In the genomic region with DNA sequence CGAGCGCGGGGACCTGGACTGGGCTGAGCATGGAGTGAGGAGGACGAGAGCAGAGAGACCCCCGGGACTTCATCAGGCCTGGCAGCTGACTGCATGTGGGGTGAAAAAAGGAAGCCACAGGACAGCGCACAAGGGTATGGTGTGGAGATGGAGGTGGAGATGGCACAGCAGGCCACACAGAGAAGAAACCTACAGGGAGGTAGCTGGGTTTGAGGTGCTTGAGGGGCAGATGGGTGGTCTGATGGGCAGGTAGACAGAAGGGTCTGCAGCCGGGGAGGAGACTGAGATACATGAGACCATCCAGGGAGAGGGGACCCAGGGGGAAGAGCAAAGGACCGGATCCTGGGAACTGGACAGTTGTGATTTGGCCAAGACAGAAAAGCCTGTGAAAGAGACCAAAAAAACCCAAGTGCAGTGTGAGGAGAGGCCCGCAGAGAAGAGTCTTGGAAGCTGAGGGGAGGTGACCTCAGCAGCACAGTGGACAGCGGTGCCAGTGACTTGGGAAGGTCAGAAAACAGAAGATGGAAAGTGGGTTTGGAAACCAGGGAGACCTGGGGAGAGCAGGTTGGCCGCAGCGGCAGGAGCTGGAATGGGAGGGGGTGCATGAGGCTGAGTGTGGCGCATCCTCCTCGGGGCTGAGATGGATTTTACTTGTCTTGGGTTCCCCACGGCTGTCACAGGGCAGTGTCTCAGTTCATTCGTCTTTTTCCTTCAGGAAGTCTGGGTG, we compare ENCODE assay signal across 11 cellular contexts. TPM values are rescaled to one million over a fixed set of nuclear protein-coding genes. Genes with fewer than 3 reads are reported as not detected.
A peak's percentile ranks its signal among the peaks of the same experiment; 100 is the strongest.
DNase-seq lines count a peak whose midpoint lies in the region; ATAC-seq and TF ChIP-seq lines count a peak whose summit lies in the region.
"Had no signal": no experiment of that assay in that cellular context is flagged by ENCODE, and none has a peak within 500 bp of the region (broad histone marks: within the 10 kb centered on the region; RNA-seq: fewer than 3 reads in every experiment).

No MANE protein-coding gene starts in this region.

- H3K27me3 ChIP-seq in SK-N-SH (ENCODE audit: insufficient read depth) (peaks cover 79% of the 10 kb centered on the region), duodenal mucosa (ENCODE audit: control insufficient read depth in 1 of 2, insufficient read depth in 2 of 2, low read length in 2 of 2) (peaks cover 0 to 4% of the 10 kb centered on the region in 2 donors), mucosa of rectum (ENCODE audit: control insufficient read depth in 2 of 2, insufficient read depth in 2 of 2, low read length in 2 of 2) (peaks cover 0 to 18% of the 10 kb centered on the region in 2 donors), thyroid gland (no peaks in the 10 kb centered on the region)

- H3K4me1 ChIP-seq in SK-N-SH (ENCODE audit: control insufficient read depth in 1 of 2, insufficient read depth in 2 of 2, low read depth in 1 of 2, low read length in 1 of 2), result no peaks in the 10 kb centered on the region; a peak in 1 of 4 replicates
- H3K4me1 ChIP-seq in duodenal mucosa (ENCODE audit: control insufficient read depth in 1 of 2, insufficient read depth in 2 of 2, low read length in 2 of 2), result peaks cover 0 to 4% of the 10 kb centered on the region in 2 donors
- H3K4me1 ChIP-seq in mucosa of rectum (ENCODE audit: control insufficient read depth in 2 of 2, insufficient read depth in 2 of 2, low read length in 2 of 2), result peaks cover 0 to 5% of the 10 kb centered on the region in 2 donors
- peaks cover 4 to 18% of the 10 kb centered on the region in 2 donors for H3K4me1 ChIP-seq in thyroid gland

- no peak overlapping the region for H2AFZ ChIP-seq in SK-N-SH (ENCODE audit: low read depth)

- no peaks in the 10 kb centered on the region for H3K79me2 ChIP-seq in SK-N-SH (ENCODE audit: insufficient read depth)

- no peaks in the 10 kb centered on the region for H4K20me1 ChIP-seq in SK-N-SH (ENCODE audit: insufficient read depth)

- H3K9me3 ChIP-seq in SK-N-SH (no peaks in the 10 kb centered on the region), duodenal mucosa (ENCODE audit: control insufficient read depth in 1 of 2, low read length in 2 of 2) (no peaks in the 10 kb centered on the region), mucosa of rectum (ENCODE audit: control insufficient read depth in 2 of 2, low read length in 2 of 2) (no peaks in the 10 kb centered on the region), thyroid gland (no peaks in the 10 kb centered on the region)

- H3K4me3 ChIP-seq in SK-N-SH (ENCODE audit: low read depth in 2 of 2, low read length in 1 of 2) (no peak overlapping the region), duodenal mucosa (ENCODE audit: low read depth in 1 of 2, low read length in 2 of 2) (peak overlapping the region; percentile 38 to 40), mucosa of rectum (ENCODE audit: low read length in 2 of 2) (peak overlapping the region; percentile 47 to 58), thyroid gland (replicated peaks in 1 of 3) (peak overlapping the region in 1 of 3 donors; percentile 32)

- no peaks in the 10 kb centered on the region for H3F3A ChIP-seq in SK-N-SH (replicated peaks; ENCODE audit: insufficient read depth)

- no peak for TF ChIP-seq EP300 in SK-N-SH (IDR thresholded peaks at IDR 0.05; ENCODE audit: borderline replicate concordance in 1 of 2, low read depth in 1 of 2, low read length in 1 of 2)

- no peak for TF ChIP-seq RAD21 in SK-N-SH (IDR thresholded peaks at IDR 0.05; ENCODE audit: low read length)

- H3K4me2 ChIP-seq in SK-N-SH, result peak overlapping the region; percentile 60; the same call in 1 of the 2 replicates

- H3K9me2 ChIP-seq in SK-N-SH, result no peaks in the 10 kb centered on the region

- H3K9ac ChIP-seq in SK-N-SH, result no peak overlapping the region
- H3K9ac ChIP-seq in duodenal mucosa (ENCODE audit: low read depth in 1 of 2, low read length in 2 of 2), result no peak overlapping the region
- H3K9ac ChIP-seq in mucosa of rectum (ENCODE audit: low read depth in 1 of 2, low read length in 2 of 2), result peak overlapping the region; percentile 34 to 61

- TF ChIP-seq CTCF in SK-N-SH (IDR thresholded peaks at IDR 0.05), result no peak
- no peak for TF ChIP-seq CTCF in thyroid gland (IDR thresholded peaks at IDR 0.05)

- intact Hi-C loops in thyroid gland (cut with DNase I), result no loop called here

- no peak overlapping the region for H3K27ac ChIP-seq in SK-N-SH (ENCODE audit: low read depth in 2 of 2, low read length in 1 of 2)
- peak overlapping the region; percentile 56 for H3K27ac ChIP-seq in duodenal mucosa (ENCODE audit: low read depth, low read length)
- peak overlapping the region; percentile 52 to 76 for H3K27ac ChIP-seq in mucosa of rectum (ENCODE audit: low read depth in 2 of 2, low read length in 2 of 2)
- peak overlapping the region; percentile 55 to 89 (median 85) for H3K27ac ChIP-seq in thyroid gland
- H3K27ac ChIP-seq: 22Rv1 had no signal

- no peaks in the 10 kb centered on the region for H3K36me3 ChIP-seq in SK-N-SH (replicated peaks in 1 of 2; ENCODE audit: control insufficient read depth in 1 of 2, insufficient read depth in 2 of 2, low read length in 1 of 2)
- H3K36me3 ChIP-seq in duodenal mucosa (ENCODE audit: control insufficient read depth in 1 of 2, insufficient read depth in 2 of 2, low read length in 2 of 2), result peaks cover 0 to 9% of the 10 kb centered on the region in 2 donors
- peaks cover 0 to 3% of the 10 kb centered on the region in 2 donors for H3K36me3 ChIP-seq in mucosa of rectum (ENCODE audit: control insufficient read depth in 2 of 2, insufficient read depth in 2 of 2, low read length in 2 of 2)
- peaks cover 0 to 5% of the 10 kb centered on the region in 2 donors for H3K36me3 ChIP-seq in thyroid gland

- DNase-seq in SK-N-SH, result no peak
- DNase-seq in thyroid gland, result no peak
- no peak for DNase-seq in NK-92 treated with Interleukin-12 subunit alpha and Interleukin-12 subunit beta, amount 100 ng/mL, for 24 hours (lab: John Stamatoyannopoulos, UW)
- no peak for DNase-seq in NCI-H1694 treated with DMSO at 0.1 percent for 48 hours (lab: John Stamatoyannopoulos, UW)
- DNase-seq: activated CD4-positive, alpha-beta memory T cell treated with anti-CD3 and anti-CD28 coated beads, Interleukin-2, amount 10 ng/mL, durations not matched to agents 7 days and 5 days; NCI-H510A had no signal

- no peak for TF ChIP-seq POLR2A in thyroid gland (IDR thresholded peaks at IDR 0.05)

- POLR2A ChIA-PET in SK-N-SH (lab: Yijun Ruan, JAX), result no interaction called here

- WGBS in SK-N-SH (ENCODE audit: low lambda C conversion rate), result 31% methylated on average over 16 of the region's 16 CpGs
- WGBS in thyroid gland, 2 donors, result 72 to 79% methylated on average over 16 of the region's 16 CpGs

- CTCF ChIA-PET in SK-N-SH (lab: Yijun Ruan, JAX), result interaction anchor here (0.7 to 2.3 kb wide), 5 partner anchors 39 to 380 kb away, joined by 3 to 7 read pairs (median 3); no protein-coding TSS in a partner anchor

- ATAC-seq in SK-N-SH treated with all-trans-retinoic acid at 6 μM for 48 hours (no peak; the same call in 2 of the 3 replicates), GM21381 (IDR thresholded peaks at IDR 0.05; ENCODE audit: unreplicated experiment) (no peak)

TF ChIP-seq in SK-N-SH, 30 proteins besides CTCF, POLR2A, EP300 and RAD21:
- TF ChIP-seq, protein P1, sequence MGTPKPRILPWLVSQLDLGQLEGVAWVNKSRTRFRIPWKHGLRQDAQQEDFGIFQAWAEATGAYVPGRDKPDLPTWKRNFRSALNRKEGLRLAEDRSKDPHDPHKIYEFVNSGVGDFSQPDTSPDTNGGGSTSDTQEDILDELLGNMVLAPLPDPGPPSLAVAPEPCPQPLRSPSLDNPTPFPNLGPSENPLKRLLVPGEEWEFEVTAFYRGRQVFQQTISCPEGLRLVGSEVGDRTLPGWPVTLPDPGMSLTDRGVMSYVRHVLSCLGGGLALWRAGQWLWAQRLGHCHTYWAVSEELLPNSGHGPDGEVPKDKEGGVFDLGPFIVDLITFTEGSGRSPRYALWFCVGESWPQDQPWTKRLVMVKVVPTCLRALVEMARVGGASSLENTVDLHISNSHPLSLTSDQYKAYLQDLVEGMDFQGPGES (IDR thresholded peaks at IDR 0.05; ENCODE audit: low read depth, low read length), result no peak

TF ChIP-seq in SK-N-SH treated with all-trans-retinoic acid at 6 μM for 48 hours, 23 proteins besides CTCF, POLR2A, EP300 and RAD21 (continues in another document):
- TF ChIP-seq TCF4 (CRISPR knock-in tag; IDR thresholded peaks at IDR 0.05; ENCODE audit: borderline replicate concordance) (no peak), PPARA (CRISPR knock-in tag; IDR thresholded peaks at IDR 0.05; ENCODE audit: borderline replicate concordance) (no peak), ARNTL (CRISPR knock-in tag; IDR thresholded peaks at IDR 0.05; ENCODE audit: borderline replicate concordance, low read depth) (no peak), ESRRG (CRISPR knock-in tag; IDR thresholded peaks at IDR 0.05) (no peak), RARB (CRISPR knock-in tag; IDR thresholded peaks at IDR 0.05) (no peak)
- TF ChIP-seq, protein P2, sequence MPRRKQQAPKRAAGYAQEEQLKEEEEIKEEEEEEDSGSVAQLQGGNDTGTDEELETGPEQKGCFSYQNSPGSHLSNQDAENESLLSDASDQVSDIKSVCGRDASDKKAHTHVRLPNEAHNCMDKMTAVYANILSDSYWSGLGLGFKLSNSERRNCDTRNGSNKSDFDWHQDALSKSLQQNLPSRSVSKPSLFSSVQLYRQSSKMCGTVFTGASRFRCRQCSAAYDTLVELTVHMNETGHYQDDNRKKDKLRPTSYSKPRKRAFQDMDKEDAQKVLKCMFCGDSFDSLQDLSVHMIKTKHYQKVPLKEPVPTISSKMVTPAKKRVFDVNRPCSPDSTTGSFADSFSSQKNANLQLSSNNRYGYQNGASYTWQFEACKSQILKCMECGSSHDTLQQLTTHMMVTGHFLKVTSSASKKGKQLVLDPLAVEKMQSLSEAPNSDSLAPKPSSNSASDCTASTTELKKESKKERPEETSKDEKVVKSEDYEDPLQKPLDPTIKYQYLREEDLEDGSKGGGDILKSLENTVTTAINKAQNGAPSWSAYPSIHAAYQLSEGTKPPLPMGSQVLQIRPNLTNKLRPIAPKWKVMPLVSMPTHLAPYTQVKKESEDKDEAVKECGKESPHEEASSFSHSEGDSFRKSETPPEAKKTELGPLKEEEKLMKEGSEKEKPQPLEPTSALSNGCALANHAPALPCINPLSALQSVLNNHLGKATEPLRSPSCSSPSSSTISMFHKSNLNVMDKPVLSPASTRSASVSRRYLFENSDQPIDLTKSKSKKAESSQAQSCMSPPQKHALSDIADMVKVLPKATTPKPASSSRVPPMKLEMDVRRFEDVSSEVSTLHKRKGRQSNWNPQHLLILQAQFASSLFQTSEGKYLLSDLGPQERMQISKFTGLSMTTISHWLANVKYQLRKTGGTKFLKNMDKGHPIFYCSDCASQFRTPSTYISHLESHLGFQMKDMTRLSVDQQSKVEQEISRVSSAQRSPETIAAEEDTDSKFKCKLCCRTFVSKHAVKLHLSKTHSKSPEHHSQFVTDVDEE (CRISPR knock-in tag; IDR thresholded peaks at IDR 0.05), result no peak

RNA-seq across cellular contexts. Expression of a gene that starts 5.5 kb away (rescaled TPM):
- 1.0 and 2.0 TPM in 2 replicates for polyA plus RNA-seq in SK-N-SH (2012; rRNA removed)
- 0.67 and 1.3 TPM in 2 replicates for polyA plus RNA-seq in SK-N-SH (2012; cell fraction: cytosol; rRNA removed)
- 0.45 and 1.1 TPM in 2 replicates for polyA plus RNA-seq in SK-N-SH (2012; cell fraction: nucleus; rRNA removed)
- 10 to 100 TPM; 33.8 to 44.7 (median 41.0) TPM for total RNA-seq in thyroid gland

RNA-seq across cellular contexts. Expression of a gene that starts 7.8 kb away (rescaled TPM):
- 1.6 and 1.9 TPM in 2 replicates for polyA plus RNA-seq in SK-N-SH (2012; rRNA removed)
- polyA plus RNA-seq in SK-N-SH (2012; cell fraction: cytosol; rRNA removed), result 1.1 and 1.2 TPM in 2 replicates
- 0.36 and 1.1 TPM in 2 replicates for polyA plus RNA-seq in SK-N-SH (2012; cell fraction: nucleus; rRNA removed)
- total RNA-seq in thyroid gland, result 100 to 1,000 TPM in 1 of 4 donors, 10 to 100 TPM in 3; 15.4 to 172 (median 67.6) TPM

Comparison
In these comparisons a context has a peak if more than half of its experiments do, and no peak if none do; other contexts are left out.
1. H3K27ac ChIP-seq: peak in duodenal mucosa (single experiment), mucosa of rectum (2 of 2) and thyroid gland (3 of 3); none in SK-N-SH (0 of 2).
2. H3K4me3 ChIP-seq: peak in duodenal mucosa (2 of 2) and mucosa of rectum (2 of 2); none in SK-N-SH (0 of 2).
3. H3K9ac ChIP-seq: peak in mucosa of rectum (2 of 2); none in SK-N-SH (single experiment) and duodenal mucosa (0 of 2).